Comparison of ENCODE assay signal across 6 cellular contexts in the genomic region with DNA sequence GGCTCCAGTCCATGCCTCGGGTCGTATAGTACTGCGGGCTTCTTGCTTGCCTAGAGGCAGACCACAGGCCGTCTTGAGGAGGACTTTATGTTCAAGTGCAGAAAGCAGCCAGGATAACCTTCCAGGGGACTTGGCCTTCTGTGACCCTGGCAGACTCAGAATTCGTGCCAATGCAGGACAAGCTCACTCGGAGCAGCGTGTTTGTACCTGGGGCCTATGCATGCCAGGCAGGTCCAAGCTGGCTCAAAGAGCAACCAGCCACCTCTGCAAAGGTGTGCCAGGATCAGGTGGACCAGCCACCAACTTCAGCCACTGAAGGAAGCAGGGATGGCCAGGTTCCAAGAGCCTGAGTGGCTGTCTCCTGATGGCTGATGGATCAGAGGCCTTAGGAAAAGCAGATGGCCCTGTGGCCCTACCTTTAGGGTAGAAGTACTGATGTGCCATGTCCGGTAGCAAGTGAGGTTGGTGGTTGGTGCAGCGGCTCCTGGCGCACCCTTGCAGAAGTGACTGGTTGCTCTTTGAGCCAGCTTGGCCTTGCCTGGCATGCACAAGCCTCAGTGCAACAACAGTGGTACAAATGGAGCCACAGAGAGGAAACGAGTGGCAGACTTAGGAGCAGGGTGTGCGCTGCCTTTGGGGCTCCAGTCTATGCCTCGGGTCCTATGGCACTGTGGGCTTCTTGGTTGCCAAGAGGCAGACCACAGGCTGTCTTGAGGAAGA. TPM values are rescaled to one million over a fixed set of nuclear protein-coding genes. Genes with fewer than 3 reads are reported as not detected.
"Had no signal": no experiment of that assay in that cellular context is flagged by ENCODE, and none has a peak within 500 bp of the region (broad histone marks: within the 10 kb centered on the region; RNA-seq: fewer than 3 reads in every experiment).

No MANE protein-coding gene starts in this region.

RNA-seq across cellular contexts. Expression of a gene that starts 58.7 kb away (rescaled TPM):
- total RNA-seq: HepG2, HT-29, HT1080, IMR-90, K562 had no signal
- polyA plus RNA-seq: HepG2, IgD-negative memory B cell, IMR-90, K562 had no signal

RNA-seq across cellular contexts. Expression of a gene that starts 58.9 kb away (rescaled TPM):
- total RNA-seq: HT-29, HT1080, IMR-90, K562 had no signal
- polyA plus RNA-seq: HepG2, IgD-negative memory B cell, IMR-90, K562 had no signal
